In the genomic region with DNA sequence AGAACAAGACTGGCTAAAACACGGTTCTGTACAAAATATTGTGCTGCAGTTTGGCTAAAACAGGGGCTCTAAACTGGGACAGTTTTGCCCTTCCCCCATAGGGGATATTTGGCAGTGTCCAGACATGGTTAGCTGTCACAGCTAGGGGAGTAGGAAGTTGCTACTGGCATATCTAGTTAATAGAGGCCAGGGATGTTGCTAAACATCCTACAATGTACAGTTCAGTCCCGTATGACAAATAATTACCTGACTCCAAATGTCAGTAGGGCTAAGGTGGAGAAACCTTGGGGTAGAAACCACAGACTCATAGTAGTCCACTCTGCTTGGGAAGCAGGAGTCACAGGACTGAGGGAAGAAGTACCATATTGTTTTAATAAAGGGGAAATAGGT, we compare ENCODE assay signal across 15 cellular contexts. TPM values are rescaled to one million over a fixed set of nuclear protein-coding genes. Genes with fewer than 3 reads are reported as not detected.
DNase-seq lines count a peak whose midpoint lies in the region; TF ChIP-seq lines count a peak whose summit lies in the region.
"Had no signal": no experiment of that assay in that cellular context is flagged by ENCODE, and none has a peak within 500 bp of the region (broad histone marks: within the 10 kb centered on the region; RNA-seq: fewer than 3 reads in every experiment).

No MANE protein-coding gene starts in this region.

- no peak overlapping the region for H3K9ac ChIP-seq in trophoblast cell (ENCODE audit: low read length)

- H4K8ac ChIP-seq in trophoblast cell (ENCODE audit: low read depth, low read length) = peak overlapping the region; percentile 45

- H3K27ac ChIP-seq in brain microvascular endothelial cell = peak overlapping the region; percentile 80
- peak overlapping the region; percentile 99 for H3K27ac ChIP-seq in left ventricle myocardium inferior (replicated peaks)
- peak overlapping the region; percentile 29 for H3K27ac ChIP-seq in trophoblast cell (ENCODE audit: low read depth, low read length)
- H3K27ac ChIP-seq: PC-9 had no signal

- in situ Hi-C loops in brain microvascular endothelial cell (cut with HindIII; ENCODE audit: low pct_ligation_motif_present, low sequenced_read_pairs) = no loop called here

- no CpG with 5 or more reads among the region's 2 CpGs for WGBS in trophoblast cell (ENCODE audit: extremely low coverage, insufficient coverage, insufficient read length)

- H3K4me3 ChIP-seq in brain microvascular endothelial cell (ENCODE audit: low read depth, low read length) (no peak overlapping the region), left ventricle myocardium inferior (peak overlapping the region; percentile 47), trophoblast cell (ENCODE audit: low read depth, low read length) (no peak overlapping the region)
- H3K4me3 ChIP-seq: PC-9 had no signal

- intact Hi-C loops in CD14-positive monocyte (cut with micrococcal nuclease) = no loop called here
- intact Hi-C loops in left ventricle myocardium inferior (cut with micrococcal nuclease) = no loop called here

- H2BK12ac ChIP-seq in trophoblast cell (ENCODE audit: low read length) = peak overlapping the region; percentile 2

- peaks cover 20% of the 10 kb centered on the region for H3K79me1 ChIP-seq in trophoblast cell (ENCODE audit: low read length)

- peaks cover 100% of the 10 kb centered on the region for H3K4me1 ChIP-seq in left ventricle myocardium inferior
- peaks cover 27 to 43% of the 10 kb centered on the region in 2 experiments for H3K4me1 ChIP-seq in trophoblast cell (ENCODE audit: control insufficient read depth in 1 of 2, insufficient read depth in 2 of 2, low read length in 2 of 2)

- peaks cover 62% of the 10 kb centered on the region for H3K4me1 Mint-ChIP-seq in CD14-positive monocyte

- no peak overlapping the region for H2AK5ac ChIP-seq in trophoblast cell (ENCODE audit: low read length)

- H3K27ac Mint-ChIP-seq in CD14-positive monocyte = peak overlapping the region; percentile 85 to 95 (median 89)

- peak overlapping the region; percentile 45 for H2BK120ac ChIP-seq in trophoblast cell (ENCODE audit: insufficient read depth, low read length, poor library complexity)

- peak overlapping the region; percentile 61 for H4K91ac ChIP-seq in trophoblast cell (ENCODE audit: low read depth, low read length)

- H3K9me3 ChIP-seq in left ventricle myocardium inferior (replicated peaks) (no peaks in the 10 kb centered on the region), trophoblast cell (ENCODE audit: insufficient read depth, low read depth, low read length) (no peaks in the 10 kb centered on the region)

- H3K14ac ChIP-seq in trophoblast cell (ENCODE audit: low read length) = peak overlapping the region; percentile 69

- peak overlapping the region; percentile 54 for H3K18ac ChIP-seq in trophoblast cell (ENCODE audit: low read length)

- H4K12ac ChIP-seq in trophoblast cell (ENCODE audit: low read depth, low read length) = no peak overlapping the region

- peaks cover 0 to 2% (median 0%) of the 10 kb centered on the region in 7 donors for H3K9me3 Mint-ChIP-seq in CD14-positive monocyte

- peaks cover 21 to 41% of the 10 kb centered on the region in 2 donors for H3K36me3 Mint-ChIP-seq in CD14-positive monocyte

- H3K36me3 ChIP-seq in brain microvascular endothelial cell (replicated peaks) = no peaks in the 10 kb centered on the region
- no peaks in the 10 kb centered on the region for H3K36me3 ChIP-seq in left ventricle myocardium inferior
- H3K36me3 ChIP-seq in trophoblast cell (ENCODE audit: control insufficient read depth in 1 of 2, insufficient read depth in 2 of 2, low read length in 2 of 2) = peaks cover 3 to 5% of the 10 kb centered on the region in 2 experiments

- H3K4me3 Mint-ChIP-seq in CD14-positive monocyte = peak overlapping the region; percentile 7 to 13

- no peaks in the 10 kb centered on the region for H3K27me3 ChIP-seq in brain microvascular endothelial cell (replicated peaks)
- H3K27me3 ChIP-seq in left ventricle myocardium inferior (ENCODE audit: low read depth) = no peaks in the 10 kb centered on the region
- H3K27me3 ChIP-seq in trophoblast cell (ENCODE audit: insufficient read depth, low read length) = no peaks in the 10 kb centered on the region

- peaks cover 15% of the 10 kb centered on the region for H3K79me2 ChIP-seq in trophoblast cell (ENCODE audit: control insufficient read depth, insufficient read depth, low read length, poor library complexity)

- no peak overlapping the region for H3K23ac ChIP-seq in trophoblast cell (ENCODE audit: low read length)

- H3K4ac ChIP-seq in trophoblast cell (ENCODE audit: low read depth, low read length) = no peak overlapping the region

- H2BK5ac ChIP-seq in trophoblast cell (ENCODE audit: low read depth, low read length, poor library complexity) = peak overlapping the region; percentile 54

- peaks cover 0 to 1% (median 0%) of the 10 kb centered on the region in 3 donors for H3K27me3 Mint-ChIP-seq in CD14-positive monocyte (ENCODE audit: low read depth in 3 of 3)

- H3K4me2 ChIP-seq in trophoblast cell (ENCODE audit: low read length) = peak overlapping the region; percentile 5
- H3K4me2 ChIP-seq: PC-9 had no signal

- H2AFZ ChIP-seq in trophoblast cell (ENCODE audit: insufficient read depth, low read length, poor library complexity) = no peak overlapping the region
- H2AFZ ChIP-seq: PC-9 had no signal

- TF ChIP-seq CTCF in CD14-positive monocyte (IDR thresholded peaks at IDR 0.05) (no peak), brain microvascular endothelial cell (IDR thresholded peaks at IDR 0.05; ENCODE audit: low read depth, low read length, missing control alignments) (peak; percentile 5), left ventricle myocardium inferior (IDR thresholded peaks at IDR 0.05; ENCODE audit: borderline replicate concordance) (peak; percentile 17)

- no peak for DNase-seq in CD14-positive monocyte (ENCODE audit: low spot score)
- DNase-seq in brain microvascular endothelial cell = no peak
- no peak for DNase-seq in left ventricle myocardium inferior
- peak; percentile 39 to 44 for DNase-seq in trophoblast cell
- no peak for DNase-seq in SHP77 treated with DMSO at 0.1 percent for 48 hours (lab: John Stamatoyannopoulos, UW)
- DNase-seq in DMS79 treated with DMSO at 0.1 percent for 48 hours (lab: John Stamatoyannopoulos, UW) = no peak
- no peak for DNase-seq in SIG-M5 treated with dmso at 0.1 percent for 504 hours (lab: John Stamatoyannopoulos, UW; ENCODE audit: unreplicated experiment)
- no peak for DNase-seq in activated effector memory CD4-positive, alpha-beta T cell treated with Interleukin-2 at 50 U/mL for 16 hours
- DNase-seq: activated CD4-positive, CD25-positive, alpha-beta regulatory T cell; activated naive CD4-positive, alpha-beta T cell treated with Interleukin-2 at 50 U/mL for 16 hours; erythroblast; mesendoderm; NCI-H1048; PC-9; stimulated activated CD4-positive, alpha-beta T cell treated with anti-CD3 and anti-CD28 coated beads, Interleukin-4, amount 100 ng/mL, for 1 hour had no signal

RNA-seq across cellular contexts. Expression of a gene that starts 39.8 kb away (rescaled TPM):
- polyA plus RNA-seq in CD14-positive monocyte = 10 to 100 TPM; 38.3 to 43.0 TPM
- 22.6 TPM for total RNA-seq in left ventricle myocardium inferior
- 65.4 and 67.3 TPM in 2 replicates for polyA plus RNA-seq in trophoblast cell (2013)

RNA-seq across cellular contexts. Expression of a gene that starts 53.7 kb away (rescaled TPM):
- not detected for polyA plus RNA-seq in CD14-positive monocyte
- total RNA-seq in left ventricle myocardium inferior = not detected
- not detected in 2 replicates for polyA plus RNA-seq in trophoblast cell (2013)
- total RNA-seq: PC-9 had no signal

Comparison
In these comparisons a context has a peak if more than half of its experiments do, and no peak if none do; other contexts are left out.
1. DNase-seq: peak in trophoblast cell (2 of 2); none in CD14-positive monocyte (single experiment), brain microvascular endothelial cell (single experiment), left ventricle myocardium inferior (single experiment), SHP77 treated with DMSO at 0.1 percent for 48 hours (single experiment), DMS79 treated with DMSO at 0.1 percent for 48 hours (single experiment), SIG-M5 treated with dmso at 0.1 percent for 504 hours (single experiment) and activated effector memory CD4-positive, alpha-beta T cell treated with Interleukin-2 at 50 U/mL for 16 hours (single experiment).
2. H3K27ac ChIP-seq: peak in every context shown above with its lines; median percentile 99 in left ventricle myocardium inferior; 80 in brain microvascular endothelial cell; 29 in trophoblast cell.